25 cellular contexts compared by ENCODE assay signal in the genomic region with DNA sequence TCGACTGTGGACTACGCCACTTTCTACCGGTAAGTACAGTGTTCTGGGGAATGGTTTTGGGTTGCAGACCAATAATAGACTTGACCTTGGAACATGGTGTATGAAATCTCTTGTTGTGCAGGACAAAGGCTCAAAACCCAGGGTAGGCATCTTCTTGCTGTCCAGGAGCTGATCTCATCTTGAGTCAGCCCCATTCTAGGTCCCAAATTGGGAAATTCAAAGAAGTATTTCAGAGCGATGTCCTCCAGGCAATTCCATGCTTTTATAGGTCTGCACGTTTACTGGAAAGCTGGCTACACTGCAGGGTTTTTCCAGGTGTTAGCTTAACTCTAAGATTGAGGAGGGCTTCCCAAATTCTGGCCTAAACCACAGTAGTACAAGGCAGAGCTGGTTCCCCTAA.
DNase-seq lines count a peak whose midpoint lies in the region; ATAC-seq, FAIRE-seq and TF ChIP-seq lines count a peak whose summit lies in the region.
"Had no signal": no experiment of that assay in that cellular context is flagged by ENCODE, and none has a peak within 500 bp of the region (broad histone marks: within the 10 kb centered on the region; RNA-seq: fewer than 3 reads in every experiment).

No MANE protein-coding gene starts in this region.

- intact Hi-C loops in Right ventricle myocardium inferior (cut with DNase I): no loop called here

- ATAC-seq in Right ventricle myocardium inferior: no peak
- ATAC-seq: CD8-positive, alpha-beta T cell; HepG2 had no signal

- no peak for TF ChIP-seq CTCF in cardiac muscle cell (IDR thresholded peaks at IDR 0.05; ENCODE audit: low read depth, low read length)
- no peak for TF ChIP-seq CTCF in keratinocyte (optimal IDR thresholded peaks at IDR 0.05 in 1 of 3, IDR thresholded peaks at IDR 0.05 in 1 of 3, conservative IDR thresholded peaks at IDR 0.05 in 1 of 3; ENCODE audit: extremely low read depth in 1 of 3, insufficient read depth in 2 of 3, low read length in 3 of 3)

- H3K9me3 ChIP-seq in cardiac muscle cell (ENCODE audit: low read depth): no peaks in the 10 kb centered on the region
- no peaks in the 10 kb centered on the region for H3K9me3 ChIP-seq in keratinocyte (ENCODE audit: control insufficient read depth, low read depth, low read length)
- H3K9me3 ChIP-seq: Caco-2 had no signal

- peaks cover 9% of the 10 kb centered on the region for H3K4me1 ChIP-seq in cardiac muscle cell (ENCODE audit: low read depth)
- H3K4me1 ChIP-seq in keratinocyte (ENCODE audit: control insufficient read depth, extremely low read depth, insufficient read depth, low read length): peaks cover 8% of the 10 kb centered on the region
- H3K4me1 ChIP-seq: Caco-2 had no signal

- H3K4me2 ChIP-seq in keratinocyte (ENCODE audit: control insufficient read depth, extremely low read depth, insufficient read depth, low read depth, low read length): peak overlapping the region; percentile 6
- H3K4me2 ChIP-seq: PC-9 had no signal

- no peaks in the 10 kb centered on the region for H3K9me1 ChIP-seq in keratinocyte (ENCODE audit: control insufficient read depth, extremely low read depth, insufficient read depth, low read length)

- no peaks in the 10 kb centered on the region for H3K79me2 ChIP-seq in keratinocyte (ENCODE audit: control insufficient read depth, insufficient read depth, low read length)

- no peak for DNase-seq in cardiac muscle cell (ENCODE audit: low read depth in 1 of 2, low spot score in 1 of 2)
- DNase-seq in Right ventricle myocardium inferior (ENCODE audit: missing footprints): no peak
- peak; percentile 77 for DNase-seq in RPMI7951 (ENCODE audit: low read depth)
- DNase-seq in keratinocyte (ENCODE audit: low read depth, low spot score): no peak
- no peak for DNase-seq in NCI-H2081 (lab: John Stamatoyannopoulos, UW)
- DNase-seq in globus pallidus (ENCODE audit: low spot score): no peak
- DNase-seq in AG20443 (ENCODE audit: low spot score): no peak
- DNase-seq: Caco-2; CD8-positive, alpha-beta T cell; DMS 273 treated with DMSO at 0.1 percent for 48 hours; DMS79; Karpas-422; NCI-H1105; NCI-H146; NCI-H1930; NCI-H446; NCI-H524 treated with DMSO at 0.1 percent for 48 hours; NCI-H774; PC-9; RPMI8226; SHP77 had no signal

- H4K20me1 ChIP-seq in keratinocyte (ENCODE audit: control insufficient read depth, extremely low read depth, insufficient read depth, low read length): no peaks in the 10 kb centered on the region

- no peak overlapping the region for H3K4me3 ChIP-seq in cardiac muscle cell
- no peak overlapping the region for H3K4me3 ChIP-seq in keratinocyte (ENCODE audit: control insufficient read depth in 2 of 3, extremely low read depth in 1 of 3, insufficient read depth in 2 of 3, low read depth in 1 of 3, low read length in 3 of 3)
- H3K4me3 ChIP-seq: PC-9 had no signal

- FAIRE-seq in keratinocyte (lab: Jason Lieb, UNC): peak; percentile 5
- FAIRE-seq: GM19239, H54, HepG2 had no signal

- H3K27me3 ChIP-seq in cardiac muscle cell (no peaks in the 10 kb centered on the region), keratinocyte (ENCODE audit: control insufficient read depth, extremely low read depth, insufficient read depth, low read length) (no peaks in the 10 kb centered on the region)

- dilution Hi-C loops in keratinocyte (cut with MboI; ENCODE audit: extremely low pct_ligation_motif_present, low sequenced_read_pairs): no loop called here

- no peak overlapping the region for H3K9ac ChIP-seq in keratinocyte (ENCODE audit: control insufficient read depth, extremely low read depth, insufficient read depth, low read length)

- H2AFZ ChIP-seq in keratinocyte (ENCODE audit: control insufficient read depth, low read length): no peak overlapping the region
- H2AFZ ChIP-seq: PC-9 had no signal

- H3K27ac ChIP-seq in cardiac muscle cell (peak overlapping the region; percentile 59), keratinocyte (ENCODE audit: control insufficient read depth, insufficient read depth, low read length) (no peak overlapping the region)
- H3K27ac ChIP-seq: C4-2B, PC-9 had no signal

- H3K36me3 ChIP-seq in cardiac muscle cell (peaks cover 55% of the 10 kb centered on the region), keratinocyte (ENCODE audit: control insufficient read depth in 2 of 2, extremely low read depth in 1 of 2, insufficient read depth in 2 of 2, low read length in 2 of 2) (no peaks in the 10 kb centered on the region)
